ENCODE assay signal across 9 cellular contexts in the genomic region with DNA sequence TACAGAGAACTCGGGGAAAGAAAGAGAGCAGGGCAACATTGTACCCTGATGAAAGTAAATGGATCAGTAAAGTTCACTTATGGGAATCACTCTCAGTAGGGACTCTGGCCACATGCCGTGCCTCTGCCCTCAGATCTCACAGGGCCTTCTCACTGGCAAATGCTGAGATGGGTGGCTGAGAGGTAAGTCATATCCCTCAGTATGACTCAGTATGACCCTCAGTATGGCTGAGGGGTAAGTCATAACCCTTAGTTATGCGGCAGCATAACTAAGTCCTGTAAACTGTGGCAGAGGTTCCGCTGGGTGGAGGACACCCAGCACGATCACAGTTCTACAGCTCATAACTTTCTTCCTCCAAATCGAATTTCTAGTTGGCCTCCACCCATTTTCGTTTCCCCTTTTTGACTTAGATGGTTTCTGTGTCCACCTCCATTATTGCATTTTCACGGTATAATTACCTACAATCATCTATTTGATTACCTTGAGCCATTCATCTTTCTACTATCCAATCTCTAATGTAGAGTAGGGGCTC. TPM values are rescaled to one million over a fixed set of nuclear protein-coding genes. Genes with fewer than 3 reads are reported as not detected.
DNase-seq lines count a peak whose midpoint lies in the region; ATAC-seq, FAIRE-seq and TF ChIP-seq lines count a peak whose summit lies in the region.
"Had no signal": no experiment of that assay in that cellular context is flagged by ENCODE, and none has a peak within 500 bp of the region (broad histone marks: within the 10 kb centered on the region; RNA-seq: fewer than 3 reads in every experiment).

No MANE protein-coding gene starts in this region.

- no peaks in the 10 kb centered on the region for H3K27me3 ChIP-seq in H1 (replicated peaks in 1 of 4; ENCODE audit: control insufficient read depth in 3 of 4, extremely low read depth in 1 of 4, insufficient read depth in 3 of 4, low read length in 3 of 4)

- H2AK5ac ChIP-seq in H1 (ENCODE audit: low read depth, low read length), result no peak overlapping the region

- H3K23me2 ChIP-seq in H1 (ENCODE audit: low read depth, low read length), result no peaks in the 10 kb centered on the region

- H4K20me1 ChIP-seq in H1 (replicated peaks in 1 of 2; ENCODE audit: control insufficient read depth in 1 of 2, insufficient read depth in 2 of 2, low read length in 2 of 2), result no peaks in the 10 kb centered on the region

- H3K4me2 ChIP-seq in H1 (ENCODE audit: insufficient read depth in 1 of 2, low read depth in 2 of 2, low read length in 2 of 2), result no peak overlapping the region

- POLR2A ChIA-PET in H1 (lab: Charles Lee; ENCODE audit: partially characterized antibody), result no interaction called here

- H2BK15ac ChIP-seq in H1 (ENCODE audit: low read length), result no peak overlapping the region

- WGBS in H1 (ENCODE audit: extremely low coverage in 1 of 2, insufficient coverage in 1 of 2, insufficient read length in 1 of 2, insufficient replicate concordance in 2 of 2, low coverage in 1 of 2, low lambda C conversion rate in 2 of 2, missing lambda C conversion rate in 1 of 2), 2 experiments, result 91% methylated on average over 8 of the region's 8 CpGs; no CpG with 5 or more reads in 1 of the 2 experiments

- H2BK20ac ChIP-seq in H1 (ENCODE audit: low read length), result no peak overlapping the region

- H2BK12ac ChIP-seq in H1 (ENCODE audit: low read depth, low read length), result no peak overlapping the region

- CTCF ChIA-PET in H1 (lab: Charles Lee; ENCODE audit: partially characterized antibody), result no interaction called here

- peak; percentile 94 for ATAC-seq in GM21526 (IDR thresholded peaks at IDR 0.05; ENCODE audit: low FRiP score, unreplicated experiment)
- peak; percentile 96 for ATAC-seq in HG03457 (IDR thresholded peaks at IDR 0.05; ENCODE audit: unreplicated experiment)

- no peaks in the 10 kb centered on the region for H3K9me3 ChIP-seq in H1 (ENCODE audit: insufficient read depth in 2 of 2, low read depth in 1 of 2, low read length in 1 of 2)

- TF ChIP-seq RAD21 in H1 (IDR thresholded peaks at IDR 0.05 in 1 of 2, conservative IDR thresholded peaks at IDR 0.05 in 1 of 2; ENCODE audit: low read depth in 2 of 2, low read length in 2 of 2), result no peak

- no peaks in the 10 kb centered on the region for H3K4me1 ChIP-seq in H1 (replicated peaks in 1 of 4; ENCODE audit: control insufficient read depth in 3 of 4, insufficient read depth in 4 of 4, low read length in 3 of 4)

- TF ChIP-seq EP300 in H1 (IDR thresholded peaks at IDR 0.05; ENCODE audit: borderline replicate concordance in 1 of 2, low read depth in 2 of 2, low read length in 2 of 2), result no peak

- H3K14ac ChIP-seq in H1 (ENCODE audit: insufficient read length), result no peak overlapping the region

- TF ChIP-seq POLR2A in H1 (IDR thresholded peaks at IDR 0.05; ENCODE audit: control extremely low read depth in 1 of 2, low read depth in 2 of 2, low read length in 2 of 2), result no peak

- no peak overlapping the region for H3K18ac ChIP-seq in H1 (ENCODE audit: extremely low read depth, low read length)

- peak overlapping the region; percentile 90 for H2AFZ ChIP-seq in H1 (ENCODE audit: low read length)

- no peak overlapping the region for H4K5ac ChIP-seq in H1 (ENCODE audit: insufficient read length, low read depth, low read length)

- no peak overlapping the region for H3K27ac ChIP-seq in H1 (ENCODE audit: low read depth, low read length)
- H3K27ac ChIP-seq: dorsolateral prefrontal cortex had no signal

- no peak overlapping the region for H4K8ac ChIP-seq in H1 (ENCODE audit: extremely low read depth, insufficient read depth, low read length)

- DNase-seq in GM12865 (ENCODE audit: low read depth) (peak; percentile 77), H1 (ENCODE audit: low read depth in 1 of 2, low spot score in 2 of 2) (no peak), amniotic stem cell (lab: John Stamatoyannopoulos, UW) (no peak), Kasumi-1 (lab: John Stamatoyannopoulos, UW) (no peak), iPS-NIHi11 (ENCODE audit: low spot score) (no peak), epidermal melanocyte (ENCODE audit: insufficient read length, low spot score) (no peak)
- DNase-seq: dorsolateral prefrontal cortex had no signal

- no peak overlapping the region for H2BK5ac ChIP-seq in H1 (ENCODE audit: low read depth, low read length)

- H3K36me3 ChIP-seq in H1 (ENCODE audit: control insufficient read depth in 2 of 4, insufficient read depth in 4 of 4, low read length in 3 of 4), result no peaks in the 10 kb centered on the region; a peak in 1 of 8 replicates

- no peaks in the 10 kb centered on the region for H3K79me2 ChIP-seq in H1 (ENCODE audit: control insufficient read depth in 1 of 2, insufficient read depth in 2 of 2, low read length in 2 of 2)

- no peak overlapping the region for H3K4me3 ChIP-seq in GM12865 (ENCODE audit: low read depth, low read length)
- H3K4me3 ChIP-seq in H1 (ENCODE audit: extremely low read depth in 1 of 4, insufficient read depth in 2 of 4, low read depth in 3 of 4, low read length in 4 of 4), result no peak overlapping the region
- H3K4me3 ChIP-seq: dorsolateral prefrontal cortex had no signal

- FAIRE-seq in H1 (lab: Jason Lieb, UNC), result no peak

- H3K23ac ChIP-seq in H1 (ENCODE audit: insufficient read length), result no peak overlapping the region

- no peak overlapping the region for H4K91ac ChIP-seq in H1 (replicated peaks; ENCODE audit: insufficient read length, low read length)

- H2BK120ac ChIP-seq in H1 (replicated peaks; ENCODE audit: low read depth, low read length), result no peak overlapping the region

- H3K4ac ChIP-seq in H1 (replicated peaks; ENCODE audit: insufficient read length, low read depth, low read length), result no peak overlapping the region

- no peak overlapping the region for H3K56ac ChIP-seq in H1 (replicated peaks; ENCODE audit: insufficient read length, low read depth, low read length)

- no peak overlapping the region for H3K9ac ChIP-seq in H1 (replicated peaks in 1 of 4; ENCODE audit: extremely low read depth in 1 of 4, low read depth in 3 of 4, low read length in 3 of 4)

- H3K79me1 ChIP-seq in H1 (ENCODE audit: low read depth, low read length), result no peaks in the 10 kb centered on the region

- TF ChIP-seq CTCF in GM12865 (IDR thresholded peaks at IDR 0.05; ENCODE audit: insufficient read depth, low read depth, low read length, missing control alignments), result no peak
- TF ChIP-seq CTCF in H1 (IDR thresholded peaks at IDR 0.05; ENCODE audit: control extremely low read depth in 1 of 3, insufficient read depth in 1 of 3, low read depth in 1 of 3, low read length in 3 of 3), result no peak

TF ChIP-seq in H1, 55 proteins besides CTCF, POLR2A, EP300 and RAD21 (continues in another document):
- TF ChIP-seq NANOG (IDR thresholded peaks at IDR 0.05; ENCODE audit: insufficient read depth, low read depth, low read length, poor library complexity, severe bottlenecking), result no peak
- TF ChIP-seq GABPA (IDR thresholded peaks at IDR 0.05; ENCODE audit: borderline replicate concordance, insufficient read depth, low read length), result no peak

RNA-seq across cellular contexts. Expression of a gene that starts 26.5 kb away (rescaled TPM):
- total RNA-seq in H1 (2021; fragmentation: NEBNext Ultra II Directional; extraction: Animal tissue kit (Norgen Biotek cat#: 25700)), result 0.52 and 0.61 TPM in 2 replicates
- polyA plus RNA-seq in H1 (2011; rRNA removed), result 0.11 and 0.33 TPM in 2 replicates
- polyA plus RNA-seq in H1 (2011; cell fraction: cytosol; rRNA removed), result 0.34 TPM
- 0.37 TPM for polyA plus RNA-seq in H1 (2011; cell fraction: nucleus; rRNA removed)
- polyA plus RNA-seq in H1 (2012, experiment 1 of 2), result 0.34 to 0.52 TPM (median 0.48 TPM) in 4 replicates
- 0.07 TPM for polyA plus RNA-seq in H1 (2012, experiment 2 of 2)
- 0.26 TPM for polyA plus RNA-seq in H1 (2013, experiment 1 of 2)
- polyA plus RNA-seq in H1 (2013, experiment 2 of 2), result 0.15 TPM
- polyA minus RNA-seq in H1 (2011; rRNA and poly(A)+ RNA removed), result 0.98 and 1.5 TPM in 2 replicates
- polyA minus RNA-seq in H1 (2011; cell fraction: cytosol; rRNA and poly(A)+ RNA removed), result 1.0 TPM
- 1.4 TPM for polyA minus RNA-seq in H1 (2011; cell fraction: nucleus; rRNA and poly(A)+ RNA removed)
